In genomic region chr2:61291851-61292575, GRCh38 we compare ENCODE assay signal across 19 cellular contexts.
DNase-seq lines count a peak whose midpoint lies in the region; ATAC-seq and TF ChIP-seq lines count a peak whose summit lies in the region.
"Had no signal": no experiment of that assay in that cellular context is flagged by ENCODE, and none has a peak within 500 bp of the region (broad histone marks: within the 10 kb centered on the region; RNA-seq: fewer than 3 reads in every experiment).

No MANE protein-coding gene starts in this region.

- no peaks in the 10 kb centered on the region for H4K20me1 ChIP-seq in GM23248 (ENCODE audit: insufficient read depth)
- H4K20me1 ChIP-seq in PC-3 (ENCODE audit: low read length): no peaks in the 10 kb centered on the region

- H3K9ac ChIP-seq in GM23248 (no peak overlapping the region), adipocyte (ENCODE audit: low read length) (no peak overlapping the region), PC-3 (ENCODE audit: low read length) (no peak overlapping the region)
- H3K9ac ChIP-seq: BLaER1 treated with 17β-estradiol and CSF1 and Interleukin-3, amounts not matched to agents 10 nM and 100 nM had no signal

- peaks cover 15% of the 10 kb centered on the region for H3K36me3 ChIP-seq in CD8-positive, alpha-beta T cell (ENCODE audit: insufficient read depth, low read length)
- H3K36me3 ChIP-seq in GM23248 (ENCODE audit: low read depth) (peaks cover 46% of the 10 kb centered on the region), adipocyte (ENCODE audit: control insufficient read depth, insufficient read depth, low read length, severe bottlenecking) (peaks cover 63% of the 10 kb centered on the region), PC-3 (ENCODE audit: low read depth, low read length) (peaks cover 7% of the 10 kb centered on the region; the same call in 1 of the 2 replicates), ascending aorta (peaks cover 20 to 37% of the 10 kb centered on the region in 2 donors)

- no peaks in the 10 kb centered on the region for H3K4me1 Mint-ChIP-seq in CD8-positive, alpha-beta T cell (ENCODE audit: low read depth)

- no peak for ATAC-seq in CD8-positive, alpha-beta T cell
- ATAC-seq in HG03135 (IDR thresholded peaks at IDR 0.05; ENCODE audit: unreplicated experiment): no peak
- no peak for ATAC-seq in PC-3

- no peak overlapping the region for H3K27ac ChIP-seq in CD8-positive, alpha-beta T cell (ENCODE audit: low read depth, low read length)
- H3K27ac ChIP-seq in GM23248: no peak overlapping the region
- no peak overlapping the region for H3K27ac ChIP-seq in PC-3 (ENCODE audit: low read length)
- no peak overlapping the region for H3K27ac ChIP-seq in ascending aorta
- H3K27ac ChIP-seq: BLaER1 treated with 17β-estradiol and CSF1 and Interleukin-3, amounts not matched to agents 10 nM and 100 nM; HL-60; SK-N-MC had no signal

- peak overlapping the region; percentile 33 for H3K27ac Mint-ChIP-seq in CD8-positive, alpha-beta T cell

- peak overlapping the region; percentile 3 for H3K4me2 ChIP-seq in GM23248 (ENCODE audit: unreplicated experiment)
- H3K4me2 ChIP-seq in PC-3 (ENCODE audit: low read length): no peak overlapping the region
- H3K4me2 ChIP-seq: BLaER1 treated with 17β-estradiol and CSF1 and Interleukin-3, amounts not matched to agents 10 nM and 100 nM had no signal

- H3K9me2 ChIP-seq in GM23248 (ENCODE audit: insufficient read depth) (no peaks in the 10 kb centered on the region), PC-3 (replicated peaks; ENCODE audit: low read length) (no peaks in the 10 kb centered on the region)

- TF ChIP-seq CTCF in CD8-positive, alpha-beta T cell (IDR thresholded peaks at IDR 0.05): no peak
- TF ChIP-seq CTCF in PC-3 (conservative IDR thresholded peaks at IDR 0.05; ENCODE audit: low read depth, low read length): no peak
- TF ChIP-seq CTCF in ascending aorta (IDR thresholded peaks at IDR 0.05): no peak

- POLR2A ChIA-PET in CD8-positive, alpha-beta T cell (lab: Charles Lee): no interaction called here
- POLR2A ChIA-PET in PC-3 (lab: Charles Lee; ENCODE audit: unreplicated experiment): no interaction called here

- H3K79me2 ChIP-seq in GM23248 (ENCODE audit: insufficient read depth) (peaks cover 35% of the 10 kb centered on the region), PC-3 (ENCODE audit: low read length) (no peaks in the 10 kb centered on the region)

- CTCF ChIA-PET in CD8-positive, alpha-beta T cell (lab: Charles Lee): no interaction called here
- CTCF ChIA-PET in PC-3 (lab: Charles Lee): no interaction called here

- no TSS peak for BruUV-seq in PC-3 (replicated peaks; lab: Mats Ljungman, UMichigan)

- DNase-seq in CD8-positive, alpha-beta T cell: no peak
- DNase-seq in GM23248 (peak; percentile 5), adipocyte (ENCODE audit: low read depth) (peak; percentile 25), iris pigment epithelial cell (ENCODE audit: low read depth) (peak; percentile 67), NCI-H526 (lab: John Stamatoyannopoulos, UW) (no peak), PC-3 (no peak), ascending aorta (ENCODE audit: low spot score in 2 of 2) (no peak)
- DNase-seq: COR-L47, H7, NCI-H1436, NCI-H2029, NCI-H2171 treated with DMSO at 0.1 percent for 48 hours, NCI-H446 treated with DMSO at 0.1 percent for 48 hours, NCI-H748 treated with DMSO at 0.1 percent for 48 hours, T-helper 1 cell had no signal

- no peaks in the 10 kb centered on the region for H3K4me1 ChIP-seq in CD8-positive, alpha-beta T cell (ENCODE audit: insufficient read depth, low read length)
- H3K4me1 ChIP-seq in GM23248 (ENCODE audit: insufficient read depth): no peaks in the 10 kb centered on the region; the same call in 1 of the 2 replicates
- H3K4me1 ChIP-seq in adipocyte (ENCODE audit: control insufficient read depth, insufficient read depth, low read length): peaks cover 16% of the 10 kb centered on the region
- peaks cover 8% of the 10 kb centered on the region; the same call in 1 of the 2 replicates for H3K4me1 ChIP-seq in PC-3 (ENCODE audit: insufficient read depth, low read length)
- H3K4me1 ChIP-seq in ascending aorta: no peaks in the 10 kb centered on the region
- H3K4me1 ChIP-seq: BLaER1 treated with 17β-estradiol and CSF1 and Interleukin-3, amounts not matched to agents 10 nM and 100 nM had no signal

- H3K27me3 ChIP-seq in CD8-positive, alpha-beta T cell (ENCODE audit: insufficient read depth, low read length): no peaks in the 10 kb centered on the region
- H3K27me3 ChIP-seq in GM23248 (replicated peaks; ENCODE audit: insufficient read depth): no peaks in the 10 kb centered on the region
- no peaks in the 10 kb centered on the region for H3K27me3 ChIP-seq in adipocyte (replicated peaks; ENCODE audit: control insufficient read depth, insufficient read depth, low read length)
- no peaks in the 10 kb centered on the region for H3K27me3 ChIP-seq in PC-3 (ENCODE audit: low read length)
- H3K27me3 ChIP-seq in ascending aorta: no peaks in the 10 kb centered on the region
- H3K27me3 ChIP-seq: BLaER1 treated with 17β-estradiol and CSF1 and Interleukin-3, amounts not matched to agents 10 nM and 100 nM had no signal

- H3K4me3 ChIP-seq in CD8-positive, alpha-beta T cell (ENCODE audit: low read depth, low read length): no peak overlapping the region
- H3K4me3 ChIP-seq in GM23248 (no peak overlapping the region), adipocyte (ENCODE audit: low read length) (no peak overlapping the region), PC-3 (ENCODE audit: low read length) (no peak overlapping the region), ascending aorta (no peak overlapping the region)
- H3K4me3 ChIP-seq: BLaER1 treated with 17β-estradiol and CSF1 and Interleukin-3, amounts not matched to agents 10 nM and 100 nM; SK-N-MC had no signal

- H3K36me3 Mint-ChIP-seq in CD8-positive, alpha-beta T cell: peaks cover 76% of the 10 kb centered on the region

- H3K9me3 ChIP-seq in CD8-positive, alpha-beta T cell (ENCODE audit: low read length): no peaks in the 10 kb centered on the region
- no peaks in the 10 kb centered on the region for H3K9me3 ChIP-seq in GM23248 (ENCODE audit: low read depth)
- no peaks in the 10 kb centered on the region for H3K9me3 ChIP-seq in adipocyte (ENCODE audit: control insufficient read depth, low read length)
- H3K9me3 ChIP-seq in PC-3 (ENCODE audit: low read length): no peaks in the 10 kb centered on the region
- no peaks in the 10 kb centered on the region for H3K9me3 ChIP-seq in ascending aorta
- H3K9me3 ChIP-seq: BLaER1 treated with 17β-estradiol and CSF1 and Interleukin-3, amounts not matched to agents 10 nM and 100 nM had no signal

- 0 out of 2 replicates have a peak, but pooled peaks cover 20% of the 10 kb centered on the region for H3F3A ChIP-seq in GM23248 (ENCODE audit: insufficient read depth)
- no peaks in the 10 kb centered on the region for H3F3A ChIP-seq in PC-3 (ENCODE audit: low read length, unreplicated experiment)

- WGBS in GM23248 (ENCODE audit: low coverage in 1 of 2, low lambda C conversion rate in 2 of 2, missing lambda C conversion rate in 2 of 2), 2 experiments: 75 to 79% methylated on average over 5 of the region's 5 CpGs

- no peaks in the 10 kb centered on the region for H3K27me3 Mint-ChIP-seq in CD8-positive, alpha-beta T cell (ENCODE audit: low read depth)

- no peaks in the 10 kb centered on the region for H3K9me3 Mint-ChIP-seq in CD8-positive, alpha-beta T cell

- intact Hi-C loops in CD8-positive, alpha-beta T cell (cut with DNase I, micrococcal nuclease): no loop called here
- intact Hi-C loops in PC-3 (cut with micrococcal nuclease): no loop called here
- intact Hi-C loops in ascending aorta (cut with DNase I): no loop called here

- no peak overlapping the region for H2AFZ ChIP-seq in GM23248
- H2AFZ ChIP-seq in PC-3 (ENCODE audit: low read length): no peak overlapping the region

- in situ Hi-C loops in GM23248 (cut with MboI): no loop called here

- H3K4me3 Mint-ChIP-seq in CD8-positive, alpha-beta T cell: no peak overlapping the region

Comparison
In these comparisons a context has a peak if more than half of its experiments do, and no peak if none do; other contexts are left out.
1. DNase-seq: peak in GM23248 (single experiment), adipocyte (single experiment) and iris pigment epithelial cell (single experiment); none in CD8-positive, alpha-beta T cell (0 of 7), NCI-H526 (0 of 2), PC-3 (single experiment) and ascending aorta (0 of 2).